ENCODE assay signal across 8 cellular contexts in the genomic region with DNA sequence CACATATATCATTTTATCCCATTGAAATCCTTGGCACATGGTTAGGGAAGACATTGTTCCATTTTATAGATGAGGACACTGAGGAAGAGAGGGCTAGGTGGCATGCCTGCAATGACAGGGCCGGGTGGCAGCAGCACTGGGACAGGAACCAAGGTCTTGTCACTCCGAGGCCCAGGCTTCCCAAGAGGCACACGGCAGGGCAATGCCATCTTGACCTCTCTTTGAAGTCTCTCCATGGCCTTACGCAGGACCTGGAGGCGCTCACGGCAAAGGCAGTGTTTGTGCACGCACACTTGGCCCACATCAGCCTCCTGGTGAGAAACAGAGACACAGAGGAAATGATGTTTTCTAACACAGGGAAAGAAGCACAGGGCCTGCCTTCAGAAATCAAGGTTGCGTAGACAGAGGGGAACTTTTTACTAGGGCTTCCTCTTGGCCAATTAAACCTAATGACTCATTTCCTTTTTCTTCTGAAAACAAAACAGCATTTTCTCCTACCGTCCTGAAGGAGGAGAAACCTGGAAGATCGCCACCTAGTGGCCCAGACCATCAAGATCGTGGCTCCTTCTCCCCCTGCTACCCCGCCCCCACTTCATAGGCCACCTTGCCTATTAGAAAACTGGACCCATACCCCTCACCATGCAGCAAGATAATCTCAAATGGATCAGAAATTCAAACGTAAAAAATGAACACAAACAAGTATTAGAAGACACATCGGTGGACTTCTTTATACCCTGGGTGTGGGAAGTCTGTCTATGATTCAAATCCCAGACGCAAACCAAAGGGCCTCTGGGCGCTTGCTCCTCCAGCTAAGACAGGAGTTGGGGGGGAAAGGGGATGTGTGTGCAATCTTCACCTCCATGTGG.
DNase-seq lines count a peak whose midpoint lies in the region; ATAC-seq and TF ChIP-seq lines count a peak whose summit lies in the region.

No MANE protein-coding gene starts in this region.

- H3K36me3 ChIP-seq in NT2/D1 (ENCODE audit: insufficient read depth, insufficient read length, low read length), result no peaks in the 10 kb centered on the region
- H3K36me3 ChIP-seq in mucosa of rectum (ENCODE audit: control insufficient read depth in 2 of 2, insufficient read depth in 2 of 2, low read length in 2 of 2), result no peaks in the 10 kb centered on the region

- H3K27me3 ChIP-seq in NT2/D1 (ENCODE audit: insufficient read depth, insufficient read length) (peaks cover 2% of the 10 kb centered on the region), mucosa of rectum (ENCODE audit: control insufficient read depth in 2 of 2, insufficient read depth in 2 of 2, low read length in 2 of 2) (no peaks in the 10 kb centered on the region)

- no peak overlapping the region for H3K4me3 ChIP-seq in NT2/D1 (ENCODE audit: insufficient read length, low read depth)
- no peak overlapping the region for H3K4me3 ChIP-seq in epithelial cell of esophagus (ENCODE audit: low read length)
- peak overlapping the region; percentile 42 to 56 for H3K4me3 ChIP-seq in mucosa of rectum (ENCODE audit: low read length in 2 of 2)

- peaks cover 12% of the 10 kb centered on the region for H3K4me1 ChIP-seq in NT2/D1 (ENCODE audit: insufficient read depth, insufficient read length)
- H3K4me1 ChIP-seq in mucosa of rectum (ENCODE audit: control insufficient read depth in 2 of 2, insufficient read depth in 2 of 2, low read length in 2 of 2), result peaks cover 4% of the 10 kb centered on the region in 2 donors

- peak; percentile 95 for TF ChIP-seq CTCF in epithelial cell of esophagus (IDR thresholded peaks at IDR 0.05; ENCODE audit: insufficient read depth, low read depth, low read length, missing control alignments)

- no peaks in the 10 kb centered on the region for H3K9me3 ChIP-seq in NT2/D1 (ENCODE audit: insufficient read depth, low read length)
- no peaks in the 10 kb centered on the region for H3K9me3 ChIP-seq in mucosa of rectum (ENCODE audit: control insufficient read depth in 2 of 2, low read length in 2 of 2)

- peak; percentile 63 for DNase-seq in CMK (ENCODE audit: low read depth)
- peak; percentile 92 for DNase-seq in NT2/D1 (ENCODE audit: low read depth, low spot score)
- peak; percentile 61 for DNase-seq in activated CD8-positive, alpha-beta memory T cell treated with anti-CD3 and anti-CD28 coated beads, Interleukin-2, amount 50 U/mL, for 24 hours (ENCODE audit: extremely low read depth)
- peak; percentile 94 for DNase-seq in epithelial cell of esophagus (ENCODE audit: low read depth)
- peak; percentile 64 to 77 for DNase-seq in stimulated activated CD8-positive, alpha-beta memory T cell treated with anti-CD3 and anti-CD28 coated beads, Interleukin-4, amount 100 ng/mL, for 4 hours (ENCODE audit: low read depth in 2 of 2, low spot score in 1 of 2)

- H3K9ac ChIP-seq in NT2/D1 (ENCODE audit: insufficient read length, low read depth) (peak overlapping the region; percentile 65), mucosa of rectum (ENCODE audit: low read depth in 1 of 2, low read length in 2 of 2) (peak overlapping the region; percentile 16 to 61)

- H3K27ac ChIP-seq in mucosa of rectum (ENCODE audit: low read depth in 2 of 2, low read length in 2 of 2), result peak overlapping the region; percentile 82 to 93

- peak; percentile 85 for ATAC-seq in GM19452 (IDR thresholded peaks at IDR 0.05; ENCODE audit: unreplicated experiment)
- ATAC-seq in HG03571 (IDR thresholded peaks at IDR 0.05; ENCODE audit: unreplicated experiment), result peak; percentile 93

Comparison
In these comparisons a context has a peak if more than half of its experiments do, and no peak if none do; other contexts are left out.
1. H3K4me3 ChIP-seq: peak in mucosa of rectum (2 of 2); none in NT2/D1 (single experiment) and epithelial cell of esophagus (single experiment).
2. Peak in every context shown above with its lines, with median percentiles within 50 percentile points of each other: DNase-seq.